1 cellular context compared by ENCODE assay signal in the genomic region with DNA sequence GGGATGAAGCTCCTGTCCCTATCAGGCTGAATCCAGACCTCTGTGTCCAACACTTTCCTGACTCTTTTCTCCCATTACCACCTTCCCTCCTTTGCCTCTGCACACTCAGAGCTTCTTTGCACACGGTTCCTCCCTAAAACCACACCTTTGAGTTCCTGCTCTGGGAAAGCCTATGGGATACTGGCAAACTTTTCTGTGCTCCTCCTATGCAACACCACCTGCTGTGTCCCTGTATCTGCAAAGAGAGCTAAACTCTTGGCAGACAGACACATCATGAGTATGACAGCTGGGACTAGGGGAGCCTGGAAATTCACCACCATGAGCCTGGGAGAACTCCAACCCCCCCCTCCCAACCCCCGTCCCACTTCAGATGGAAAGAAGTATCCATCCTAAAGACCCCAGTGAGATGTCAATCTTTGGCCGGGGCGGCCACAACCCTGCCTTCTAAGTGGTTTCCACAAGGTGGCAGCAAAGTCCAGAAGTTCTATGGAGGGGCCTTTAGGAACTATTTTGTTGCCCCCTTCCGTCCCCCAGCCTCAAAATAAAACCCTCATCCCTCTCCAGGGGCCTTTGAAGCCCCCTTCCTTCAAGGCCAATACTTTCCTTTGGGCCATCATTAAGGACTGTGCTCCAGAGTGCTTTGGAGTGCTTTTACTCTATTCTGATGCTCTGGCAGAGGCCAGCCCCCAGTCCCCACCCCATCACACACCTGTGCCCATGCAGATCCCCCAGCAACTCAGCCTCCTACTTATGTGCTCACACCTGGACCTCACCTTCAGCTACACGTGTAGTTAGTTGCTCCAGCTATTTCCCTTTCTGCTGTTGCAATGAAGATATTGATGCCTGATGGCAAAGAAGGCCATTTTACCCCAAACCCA.
TF ChIP-seq lines count a peak whose summit lies in the region.

No MANE protein-coding gene starts in this region.

TF ChIP-seq in HepG2, 621 proteins besides CTCF, POLR2A, EP300 and RAD21:
- TF ChIP-seq, protein P1, sequence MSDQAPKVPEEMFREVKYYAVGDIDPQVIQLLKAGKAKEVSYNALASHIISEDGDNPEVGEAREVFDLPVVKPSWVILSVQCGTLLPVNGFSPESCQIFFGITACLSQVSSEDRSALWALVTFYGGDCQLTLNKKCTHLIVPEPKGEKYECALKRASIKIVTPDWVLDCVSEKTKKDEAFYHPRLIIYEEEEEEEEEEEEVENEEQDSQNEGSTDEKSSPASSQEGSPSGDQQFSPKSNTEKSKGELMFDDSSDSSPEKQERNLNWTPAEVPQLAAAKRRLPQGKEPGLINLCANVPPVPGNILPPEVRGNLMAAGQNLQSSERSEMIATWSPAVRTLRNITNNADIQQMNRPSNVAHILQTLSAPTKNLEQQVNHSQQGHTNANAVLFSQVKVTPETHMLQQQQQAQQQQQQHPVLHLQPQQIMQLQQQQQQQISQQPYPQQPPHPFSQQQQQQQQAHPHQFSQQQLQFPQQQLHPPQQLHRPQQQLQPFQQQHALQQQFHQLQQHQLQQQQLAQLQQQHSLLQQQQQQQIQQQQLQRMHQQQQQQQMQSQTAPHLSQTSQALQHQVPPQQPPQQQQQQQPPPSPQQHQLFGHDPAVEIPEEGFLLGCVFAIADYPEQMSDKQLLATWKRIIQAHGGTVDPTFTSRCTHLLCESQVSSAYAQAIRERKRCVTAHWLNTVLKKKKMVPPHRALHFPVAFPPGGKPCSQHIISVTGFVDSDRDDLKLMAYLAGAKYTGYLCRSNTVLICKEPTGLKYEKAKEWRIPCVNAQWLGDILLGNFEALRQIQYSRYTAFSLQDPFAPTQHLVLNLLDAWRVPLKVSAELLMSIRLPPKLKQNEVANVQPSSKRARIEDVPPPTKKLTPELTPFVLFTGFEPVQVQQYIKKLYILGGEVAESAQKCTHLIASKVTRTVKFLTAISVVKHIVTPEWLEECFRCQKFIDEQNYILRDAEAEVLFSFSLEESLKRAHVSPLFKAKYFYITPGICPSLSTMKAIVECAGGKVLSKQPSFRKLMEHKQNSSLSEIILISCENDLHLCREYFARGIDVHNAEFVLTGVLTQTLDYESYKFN (CRISPR knock-in tag; conservative IDR thresholded peaks at IDR 0.05) = no peak
- TF ChIP-seq STAG1 (CRISPR knock-in tag; IDR thresholded peaks at IDR 0.05) = peak; percentile 67
- no peak for TF ChIP-seq HIVEP1 (CRISPR knock-in tag; IDR thresholded peaks at IDR 0.05)
- no peak for TF ChIP-seq RCOR2 (CRISPR knock-in tag; IDR thresholded peaks at IDR 0.05)
- TF ChIP-seq ZNF746 (CRISPR knock-in tag; IDR thresholded peaks at IDR 0.05) = no peak
- TF ChIP-seq ZKSCAN5 (CRISPR knock-in tag; IDR thresholded peaks at IDR 0.05) = no peak
- TF ChIP-seq ZMAT5 (CRISPR knock-in tag; IDR thresholded peaks at IDR 0.05; ENCODE audit: borderline replicate concordance, low read depth) = no peak
- TF ChIP-seq SMC3 (IDR thresholded peaks at IDR 0.05; ENCODE audit: low read length) = peak; percentile 69
- no peak for TF ChIP-seq CREBL2 (CRISPR knock-in tag; IDR thresholded peaks at IDR 0.05; ENCODE audit: borderline replicate concordance)
TF ChIP-seq in HepG2: peak in this region for 2.
